ENCODE assay signal across 1 cellular context in genomic region chr13:60335531-60335930, GRCh38.
TF ChIP-seq lines count a peak whose summit lies in the region.

No MANE protein-coding gene starts in this region.

TF ChIP-seq in K562, 482 proteins besides CTCF, POLR2A, EP300 and RAD21 (continued from another document):
- TF ChIP-seq C11orf30 (IDR thresholded peaks at IDR 0.05; ENCODE audit: low read depth) (peak; percentile 82), HINFP (tag; conservative IDR thresholded peaks at IDR 0.05; ENCODE audit: low read depth) (no peak), ZNF507 (tag; conservative IDR thresholded peaks at IDR 0.05) (no peak), FOXP4 (CRISPR knock-in tag; IDR thresholded peaks at IDR 0.05; ENCODE audit: borderline replicate concordance) (no peak), FOXJ3 (CRISPR knock-in tag; IDR thresholded peaks at IDR 0.05) (no peak)
